ENCODE assay signal across 8 cellular contexts in the genomic region with DNA sequence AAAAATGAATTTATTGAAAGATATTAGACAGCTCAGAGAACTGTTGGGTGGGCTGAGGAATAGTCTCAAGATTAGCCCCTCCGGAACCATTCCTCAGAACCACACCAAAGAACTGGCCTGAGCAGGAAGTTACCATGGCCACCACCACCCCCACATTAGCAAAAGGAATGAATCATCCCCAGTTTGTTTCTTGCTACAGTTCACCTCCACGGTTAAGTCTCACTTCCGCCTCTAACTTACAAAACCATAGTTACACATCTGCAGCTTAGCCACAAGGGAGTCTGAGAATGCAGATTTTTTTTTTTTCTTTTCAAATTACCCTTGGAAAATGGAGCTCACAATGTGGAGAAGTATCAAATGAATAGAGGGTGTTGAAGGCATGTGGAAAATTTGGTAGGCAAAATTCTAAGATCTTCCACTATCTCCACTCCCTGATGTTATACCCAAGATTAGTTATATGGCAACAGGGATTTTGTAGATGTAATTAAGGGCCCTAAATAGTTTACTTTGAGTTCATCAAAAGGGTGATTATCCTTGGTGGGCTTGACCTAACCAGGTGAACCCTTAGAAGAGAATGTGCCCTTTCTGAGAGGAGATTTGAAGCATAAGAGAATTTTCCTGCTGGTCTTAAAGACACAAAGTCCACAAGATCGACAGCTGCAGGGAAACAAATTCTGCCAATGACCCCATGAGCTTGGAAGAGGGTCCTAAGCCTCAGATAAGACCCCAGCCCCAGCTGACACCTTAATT.
A peak's percentile ranks its signal among the peaks of the same experiment; 100 is the strongest.
DNase-seq lines count a peak whose midpoint lies in the region; ATAC-seq and TF ChIP-seq lines count a peak whose summit lies in the region.

No MANE protein-coding gene starts in this region.

- in situ Hi-C loops in mammary epithelial cell (cut with MboI; ENCODE audit: low sequenced_read_pairs in 2 of 2), result no loop called here

- H3K36me3 ChIP-seq in ACC112 (ENCODE audit: insufficient read depth, low read length) (no peaks in the 10 kb centered on the region), mammary epithelial cell (ENCODE audit: insufficient read depth, low read length) (no peaks in the 10 kb centered on the region)

- no peaks in the 10 kb centered on the region for H4K20me1 ChIP-seq in mammary epithelial cell (ENCODE audit: insufficient read depth, low read length)

- DNase-seq in SIG-M5 (lab: John Stamatoyannopoulos, UW), result peak; percentile 81
- DNase-seq in mammary epithelial cell, result peak; percentile 93
- peak; percentile 12 to 26 for DNase-seq in stimulated activated CD4-positive, alpha-beta T cell treated with anti-CD3 and anti-CD28 coated beads, Interleukin-12 subunit alpha, Interleukin-12 subunit beta, amount 100 ng/mL, for 24 hours (ENCODE audit: low read depth in 2 of 2)
- no peak for DNase-seq in cerebellar nuclear complex (lab: John Stamatoyannopoulos, UW)
- no peak for DNase-seq in NCI-H2107 treated with DMSO at 0.1 percent for 48 hours (lab: John Stamatoyannopoulos, UW; ENCODE audit: unreplicated experiment)

- peak overlapping the region; percentile 86 for H3K27ac ChIP-seq in ACC112 (ENCODE audit: low read depth, low read length)
- H3K27ac ChIP-seq in mammary epithelial cell (ENCODE audit: insufficient read depth, low read depth, low read length), result peak overlapping the region; percentile 100

- H3K4me1 ChIP-seq in ACC112 (ENCODE audit: control insufficient read depth, insufficient read depth, low read length, unreplicated experiment), result peaks cover 32% of the 10 kb centered on the region
- H3K4me1 ChIP-seq in mammary epithelial cell (ENCODE audit: insufficient read depth, low read length), result peaks cover 48% of the 10 kb centered on the region

- 29% methylated on average over 4 of the region's 4 CpGs for WGBS in mammary epithelial cell (ENCODE audit: low coverage, missing lambda C conversion rate)

- peak; percentile 98 for ATAC-seq in GM19023 (IDR thresholded peaks at IDR 0.05; ENCODE audit: unreplicated experiment)
- ATAC-seq in HG03097 (IDR thresholded peaks at IDR 0.05; ENCODE audit: low FRiP score, unreplicated experiment), result peak; percentile 99

- intact Hi-C loops in mammary epithelial cell (cut with micrococcal nuclease), result loop anchor here (1.0 to 5.0 kb wide), 2 partner anchors 15 to 386 kb away; no protein-coding TSS in a partner anchor

- H3K4me3 ChIP-seq in ACC112 (ENCODE audit: low read depth, low read length) (peak overlapping the region; percentile 1; the same call in 1 of the 2 replicates), mammary epithelial cell (replicated peaks in 1 of 3; ENCODE audit: insufficient read depth in 1 of 3, low read depth in 2 of 3, low read length in 3 of 3) (no peak overlapping the region)

- BruUV-seq in mammary epithelial cell (replicated peaks; lab: Mats Ljungman, UMichigan), result TSS peak; percentile 87

- peak overlapping the region; percentile 77 for H3K9ac ChIP-seq in mammary epithelial cell (ENCODE audit: insufficient read depth, low read length)

- H3K4me2 ChIP-seq in mammary epithelial cell (ENCODE audit: insufficient read depth, low read depth, low read length), result peak overlapping the region; percentile 32

- CTCF ChIA-PET in mammary epithelial cell (lab: Charles Lee; ENCODE audit: low non-redundant PET), result interaction anchor here (0.6 kb wide), 1 partner anchor 26 kb away, joined by 5 read pairs; no protein-coding TSS in a partner anchor

- TF ChIP-seq CTCF in mammary epithelial cell (conservative IDR thresholded peaks at IDR 0.05 in 1 of 2, IDR thresholded peaks at IDR 0.05 in 1 of 2; ENCODE audit: extremely low read depth in 1 of 2, insufficient read depth in 1 of 2, low read depth in 1 of 2, low read length in 2 of 2), result peak in 1 of 2 donors; percentile 5

- H3K27me3 ChIP-seq in ACC112 (ENCODE audit: insufficient read depth, low read length) (no peaks in the 10 kb centered on the region), mammary epithelial cell (ENCODE audit: insufficient read depth, low read length) (no peaks in the 10 kb centered on the region)

- H2AFZ ChIP-seq in ACC112 (ENCODE audit: low read length, unreplicated experiment) (peak overlapping the region; percentile 75), mammary epithelial cell (ENCODE audit: low read depth, low read length) (peak overlapping the region; percentile 47)

- no peaks in the 10 kb centered on the region for H3K9me3 ChIP-seq in mammary epithelial cell (replicated peaks; ENCODE audit: insufficient read depth, low read length)

- dilution Hi-C loops in mammary epithelial cell (cut with HindIII; ENCODE audit: low sequenced_read_pairs), result no loop called here

- H3K79me2 ChIP-seq in ACC112 (ENCODE audit: control insufficient read depth, insufficient read depth, low read length, unreplicated experiment) (no peaks in the 10 kb centered on the region), mammary epithelial cell (ENCODE audit: insufficient read depth, low read length) (no peaks in the 10 kb centered on the region)

Comparison
In these comparisons a context has a peak if more than half of its experiments do, and no peak if none do; other contexts are left out.
1. DNase-seq: peak in SIG-M5 (single experiment), mammary epithelial cell (single experiment) and stimulated activated CD4-positive, alpha-beta T cell treated with anti-CD3 and anti-CD28 coated beads, Interleukin-12 subunit alpha, Interleukin-12 subunit beta, amount 100 ng/mL, for 24 hours (2 of 2); none in cerebellar nuclear complex (0 of 2) and NCI-H2107 treated with DMSO at 0.1 percent for 48 hours (single experiment).